33 cellular contexts compared by ENCODE assay signal in genomic region chr1:182447660-182448059, GRCh38. TPM values are rescaled to one million over a fixed set of nuclear protein-coding genes. Genes with fewer than 3 reads are reported as not detected.
"Had no signal": no experiment of that assay in that cellular context is flagged by ENCODE, and none has a peak within 500 bp of the region (broad histone marks: within the 10 kb centered on the region; RNA-seq: fewer than 3 reads in every experiment).

No MANE protein-coding gene starts in this region.

- H3K36me3 ChIP-seq: ascending aorta, cardiac muscle cell had no signal

- H3K9me3 ChIP-seq: ascending aorta had no signal

- H3K27ac ChIP-seq: ascending aorta, cardiac muscle cell, VCaP had no signal

- DNase-seq: activated B cell treated with CpG ODN at 0.5 μM for 24 hours; activated CD4-positive, alpha-beta memory T cell treated with anti-CD3 and anti-CD28 coated beads, Interleukin-2, amount 10 ng/mL, durations not matched to agents 7 days and 5 days; activated CD4-positive, alpha-beta T cell treated with anti-CD3 and anti-CD28 coated beads for 4 hours; activated CD4-positive, alpha-beta T cell treated with anti-CD3 and anti-CD28 coated beads, Interleukin-2, amount 10 ng/mL, durations not matched to agents 24 days and 14 days; activated CD4-positive, alpha-beta T cell treated with anti-CD3 and anti-CD28 coated beads, Interleukin-2, amount 50 U/mL, for 1 hour; activated CD4-positive, alpha-beta T cell treated with anti-CD3 and anti-CD28 coated beads, Interleukin-2, amount 50 U/mL, for 4 hours; activated CD4-positive, CD25-positive, alpha-beta regulatory T cell treated with anti-CD3 and anti-CD28 coated beads, Interleukin-2, amount 50 U/mL, for 72 hours; activated CD8-positive, alpha-beta memory T cell treated with anti-CD3 and anti-CD28 coated beads for 24 hours; activated CD8-positive, alpha-beta memory T cell treated with anti-CD3 and anti-CD28 coated beads, Interleukin-2, amount 10 ng/mL, durations not matched to agents 7 days and 5 days; activated CD8-positive, alpha-beta memory T cell treated with anti-CD3 and anti-CD28 coated beads, Interleukin-2, amount 50 U/mL, for 48 hours; activated CD8-positive, alpha-beta T cell treated with anti-CD3 and anti-CD28 coated beads, Interleukin-2, amount 10 ng/mL, durations not matched to agents 7 days and 5 days; activated effector memory CD4-positive, alpha-beta T cell treated with Interleukin-2 at 50 U/mL for 16 hours; activated gamma-delta T cell; activated naive CD4-positive, alpha-beta T cell treated with anti-CD3 and anti-CD28 coated beads, Interleukin-2, amount 10 ng/mL, durations not matched to agents 7 days and 5 days; activated naive CD4-positive, alpha-beta T cell treated with Interleukin-2 at 50 U/mL for 16 hours; activated naive CD8-positive, alpha-beta T cell treated with anti-CD3 and anti-CD28 coated beads, Interleukin-2, amount 10 ng/mL, durations not matched to agents 7 days and 5 days; activated naive CD8-positive, alpha-beta T cell treated with anti-CD3 and anti-CD28 coated beads, Interleukin-2, amount 50 U/mL, for 24 hours; activated T-cell treated with anti-CD3 and anti-CD28 coated beads, Interleukin-2, amount 50 U/mL, for 24 hours; activated T-cell treated with anti-CD3 and anti-CD28 coated beads, Interleukin-2, amount 50 U/mL, for 48 hours; amygdala; anterior cingulate cortex; caudate nucleus; cerebellar nuclear complex; T-helper 1 cell; T-helper 2 cell; T-helper 9 cell had no signal

- H3K4me1 ChIP-seq: ascending aorta had no signal

- FAIRE-seq: bronchial epithelial cell had no signal

- H3K27me3 ChIP-seq: ascending aorta, cardiac muscle cell had no signal

- ATAC-seq: activated CD8-positive, alpha-beta memory T cell treated with anti-CD3 and anti-CD28 coated beads, Interleukin-2, amount 10 ng/mL, durations not matched to agents 7 days and 5 days; activated CD8-positive, alpha-beta T cell treated with anti-CD3 and anti-CD28 coated beads, Interleukin-2, amount 10 ng/mL, durations not matched to agents 7 days and 5 days; activated naive CD8-positive, alpha-beta T cell treated with anti-CD3 and anti-CD28 coated beads, Interleukin-2, amount 50 U/mL, for 24 hours had no signal

- H3K4me3 ChIP-seq: ascending aorta, cardiac muscle cell had no signal

RNA-seq across cellular contexts. Expression of gene RGSL1, which starts 2.3 kb away (rescaled TPM):
- total RNA-seq: activated B cell treated with CpG ODN at 0.5 μM for 24 hours; activated CD4-positive, alpha-beta memory T cell treated with anti-CD3 and anti-CD28 coated beads, Interleukin-2, amount 10 ng/mL, durations not matched to agents 7 days and 5 days; activated CD4-positive, alpha-beta T cell treated with anti-CD3 and anti-CD28 coated beads, Interleukin-2, amount 10 ng/mL, durations not matched to agents 24 days and 14 days; activated CD8-positive, alpha-beta memory T cell treated with anti-CD3 and anti-CD28 coated beads, Interleukin-2, amount 10 ng/mL, durations not matched to agents 7 days and 5 days; activated CD8-positive, alpha-beta T cell treated with anti-CD3 and anti-CD28 coated beads, Interleukin-2, amount 10 ng/mL, durations not matched to agents 7 days and 5 days; activated naive CD8-positive, alpha-beta T cell treated with anti-CD3 and anti-CD28 coated beads, Interleukin-2, amount 10 ng/mL, durations not matched to agents 7 days and 5 days; activated T-helper 2 cell treated with anti-CD3 and anti-CD28 coated beads, Interferon-gamma antibody, Interleukin-2, Interleukin-4, amounts not matched to agents 10 μg/mL and 5 μg/mL and 100 μg/mL, durations not matched to agents 14 hours and 24 hours and 36 hours; ascending aorta; bronchial epithelial cell; cardiac muscle cell; chondrocyte had no signal
- polyA plus RNA-seq: adipose tissue, cardiac muscle cell had no signal

RNA-seq across cellular contexts. Expression of gene TEDDM1, which starts 47.2 kb away (rescaled TPM):
- total RNA-seq: activated B cell treated with CpG ODN at 0.5 μM for 24 hours; activated CD4-positive, alpha-beta memory T cell treated with anti-CD3 and anti-CD28 coated beads, Interleukin-2, amount 10 ng/mL, durations not matched to agents 7 days and 5 days; activated CD4-positive, alpha-beta T cell treated with anti-CD3 and anti-CD28 coated beads, Interleukin-2, amount 10 ng/mL, durations not matched to agents 24 days and 14 days; activated CD8-positive, alpha-beta memory T cell treated with anti-CD3 and anti-CD28 coated beads, Interleukin-2, amount 10 ng/mL, durations not matched to agents 7 days and 5 days; activated CD8-positive, alpha-beta T cell treated with anti-CD3 and anti-CD28 coated beads, Interleukin-2, amount 10 ng/mL, durations not matched to agents 7 days and 5 days; activated naive CD8-positive, alpha-beta T cell treated with anti-CD3 and anti-CD28 coated beads, Interleukin-2, amount 10 ng/mL, durations not matched to agents 7 days and 5 days; activated T-helper 2 cell treated with anti-CD3 and anti-CD28 coated beads, Interferon-gamma antibody, Interleukin-2, Interleukin-4, amounts not matched to agents 10 μg/mL and 5 μg/mL and 100 μg/mL, durations not matched to agents 14 hours and 24 hours and 36 hours; ascending aorta; bronchial epithelial cell; cardiac muscle cell; chondrocyte had no signal
- polyA plus RNA-seq: adipose tissue, cardiac muscle cell had no signal
